In the genomic region with DNA sequence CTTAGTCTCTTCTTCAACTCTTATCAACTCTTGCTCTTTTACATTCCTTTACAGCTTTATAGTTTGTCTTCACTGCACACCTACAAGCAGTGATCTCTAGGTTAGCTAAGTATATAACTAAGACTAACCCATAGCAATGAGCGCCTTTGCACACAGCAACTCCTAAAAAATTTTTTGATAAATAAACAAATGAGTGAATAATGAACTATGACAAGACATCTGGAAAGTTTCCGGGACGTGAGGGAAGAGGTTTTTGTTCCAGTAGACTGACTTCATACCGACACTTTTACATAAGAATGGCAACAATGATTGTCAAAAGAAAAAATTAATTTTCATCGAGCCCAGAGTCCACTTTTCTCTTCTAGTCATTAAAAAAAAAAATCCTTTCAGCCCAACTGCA, we compare ENCODE assay signal across 8 cellular contexts.
A peak's percentile ranks its signal among the peaks of the same experiment; 100 is the strongest.
DNase-seq lines count a peak whose midpoint lies in the region; ATAC-seq and TF ChIP-seq lines count a peak whose summit lies in the region.

No MANE protein-coding gene starts in this region.

- H4K20me1 ChIP-seq in DND-41 (ENCODE audit: insufficient read depth, low read length): no peaks in the 10 kb centered on the region

- H3K79me2 ChIP-seq in DND-41 (ENCODE audit: insufficient read depth, low read length): peaks cover 47% of the 10 kb centered on the region
- H3K79me2 ChIP-seq in parathyroid adenoma: peaks cover 7% of the 10 kb centered on the region

- no peaks in the 10 kb centered on the region for H3K27me3 ChIP-seq in DND-41 (ENCODE audit: insufficient read depth, low read length, poor library complexity)
- no peaks in the 10 kb centered on the region for H3K27me3 ChIP-seq in esophagus (ENCODE audit: control insufficient read depth in 1 of 2, insufficient read depth in 2 of 2, low read length in 2 of 2)
- H3K27me3 ChIP-seq in parathyroid adenoma (ENCODE audit: control insufficient read depth, insufficient read depth, low read length): no peaks in the 10 kb centered on the region

- ATAC-seq in DND-41 (ENCODE audit: insufficient read depth, low read depth): no peak
- no peak for ATAC-seq in GM19395 (IDR thresholded peaks at IDR 0.05; ENCODE audit: unreplicated experiment)
- no peak for ATAC-seq in HG03432 (IDR thresholded peaks at IDR 0.05; ENCODE audit: unreplicated experiment)
- ATAC-seq in HG03565 (IDR thresholded peaks at IDR 0.05; ENCODE audit: unreplicated experiment): no peak

- peaks cover 20% of the 10 kb centered on the region for H3K4me1 ChIP-seq in DND-41 (ENCODE audit: insufficient read depth, low read length)
- H3K4me1 ChIP-seq in esophagus (ENCODE audit: control insufficient read depth in 2 of 2, insufficient read depth in 2 of 2, low read length in 1 of 2): peaks cover 0 to 3% of the 10 kb centered on the region in 2 donors
- peaks cover 2% of the 10 kb centered on the region for H3K4me1 ChIP-seq in parathyroid adenoma

- CTCF ChIA-PET in RWPE1 (lab: Yijun Ruan, JAX): interaction anchor here (0.6 kb wide), 1 partner anchor 200 kb away, joined by 3 read pairs; no protein-coding TSS in a partner anchor

- DNase-seq in DND-41: no peak
- no peak for DNase-seq in RWPE1 (ENCODE audit: low spot score)
- DNase-seq in activated effector memory CD4-positive, alpha-beta T cell treated with anti-CD3 and anti-CD28 coated beads, Interleukin-2, amount 50 U/mL, for 16 hours: no peak

- H3K4me3 ChIP-seq in DND-41 (ENCODE audit: low read depth in 1 of 2, low read length in 2 of 2) (peak overlapping the region; percentile 51 to 76), esophagus (ENCODE audit: low read depth in 1 of 2, low read length in 2 of 2) (peak overlapping the region; percentile 51 to 84), parathyroid adenoma (ENCODE audit: low read depth, low read length) (peak overlapping the region; percentile 69)

- peak overlapping the region; percentile 65 for H3K9ac ChIP-seq in DND-41 (ENCODE audit: low read depth, low read length)
- no peak overlapping the region for H3K9ac ChIP-seq in parathyroid adenoma

- POLR2A ChIA-PET in RWPE1 (lab: Yijun Ruan, JAX; ENCODE audit: low non-redundant PET): no interaction called here

- peak overlapping the region; percentile 73 for H3K4me2 ChIP-seq in DND-41 (ENCODE audit: insufficient read depth, low read length)
- H3K4me2 ChIP-seq in parathyroid adenoma (ENCODE audit: low read length): peak overlapping the region; percentile 85

- 6 to 8% methylated on average over 5 of the region's 5 CpGs for WGBS in esophagus, 2 donors

- H3K27ac ChIP-seq in DND-41 (ENCODE audit: low read length) (peak overlapping the region; percentile 80), RWPE1 (peak overlapping the region; percentile 86), esophagus (ENCODE audit: low read depth in 2 of 2, low read length in 1 of 2) (peak overlapping the region; percentile 77 to 94), parathyroid adenoma (peak overlapping the region; percentile 83)

- H2AFZ ChIP-seq in DND-41 (ENCODE audit: low read depth, low read length): peak overlapping the region; percentile 100
- peak overlapping the region; percentile 96 for H2AFZ ChIP-seq in parathyroid adenoma

- TF ChIP-seq CTCF in DND-41 (IDR thresholded peaks at IDR 0.05; ENCODE audit: borderline replicate concordance, extremely low read depth, low read length, poor library complexity, severe bottlenecking) (no peak), RWPE1 (conservative IDR thresholded peaks at IDR 0.05; ENCODE audit: low read depth) (no peak), parathyroid adenoma (IDR thresholded peaks at IDR 0.05) (no peak)

- H3K36me3 ChIP-seq in DND-41 (ENCODE audit: insufficient read depth, low read length) (no peaks in the 10 kb centered on the region), esophagus (ENCODE audit: control insufficient read depth in 2 of 2, insufficient read depth in 2 of 2, low read length in 1 of 2) (no peaks in the 10 kb centered on the region), parathyroid adenoma (ENCODE audit: control insufficient read depth, insufficient read depth, low read length) (no peaks in the 10 kb centered on the region)

- H3K9me3 ChIP-seq in DND-41 (ENCODE audit: insufficient read depth, low read length, severe bottlenecking): no peaks in the 10 kb centered on the region
- no peaks in the 10 kb centered on the region for H3K9me3 ChIP-seq in esophagus (ENCODE audit: control insufficient read depth in 2 of 2, insufficient read depth in 1 of 2, low read depth in 1 of 2, low read length in 1 of 2)
- no peaks in the 10 kb centered on the region for H3K9me3 ChIP-seq in parathyroid adenoma (ENCODE audit: control insufficient read depth, low read length)
